8 cellular contexts compared by ENCODE assay signal in genomic region chr14:77615231-77616132, GRCh38. TPM values are rescaled to one million over a fixed set of nuclear protein-coding genes. Genes with fewer than 3 reads are reported as not detected.
A peak's percentile ranks its signal among the peaks of the same experiment; 100 is the strongest.
DNase-seq lines count a peak whose midpoint lies in the region; ATAC-seq and TF ChIP-seq lines count a peak whose summit lies in the region.

No MANE protein-coding gene starts in this region.

- H3K27me3 ChIP-seq in H7 (ENCODE audit: control insufficient read depth, insufficient read depth, low read length) = no peaks in the 10 kb centered on the region

- POLR2A ChIA-PET in naive thymus-derived CD8-positive, alpha-beta T cell (lab: Charles Lee) = interaction anchor here (0.6 to 1.0 kb wide), 4 partner anchors 8 to 212 kb away, joined by 3 to 8 read pairs (median 4); no protein-coding TSS in a partner anchor

- H3K27me3 Mint-ChIP-seq in effector memory CD8-positive, alpha-beta T cell = no peaks in the 10 kb centered on the region
- no peaks in the 10 kb centered on the region for H3K27me3 Mint-ChIP-seq in naive thymus-derived CD8-positive, alpha-beta T cell

- H3K9me3 Mint-ChIP-seq in effector memory CD8-positive, alpha-beta T cell = no peaks in the 10 kb centered on the region
- no peaks in the 10 kb centered on the region for H3K9me3 Mint-ChIP-seq in naive thymus-derived CD8-positive, alpha-beta T cell

- no peaks in the 10 kb centered on the region for H3K36me3 ChIP-seq in H7 (replicated peaks; ENCODE audit: control insufficient read depth, insufficient read depth, low read length)

- peak overlapping the region; percentile 73 to 86 for H3K27ac Mint-ChIP-seq in effector memory CD8-positive, alpha-beta T cell
- peak overlapping the region; percentile 19 to 93 (median 86) for H3K27ac Mint-ChIP-seq in naive thymus-derived CD8-positive, alpha-beta T cell

- H3K4me3 ChIP-seq in AG10803 (ENCODE audit: low read length) (peak overlapping the region; percentile 85), H7 (ENCODE audit: insufficient read depth, low read depth, low read length) (peak overlapping the region; percentile 79)

- H3K36me3 Mint-ChIP-seq in effector memory CD8-positive, alpha-beta T cell (ENCODE audit: insufficient read depth) = peaks cover 24% of the 10 kb centered on the region
- H3K36me3 Mint-ChIP-seq in naive thymus-derived CD8-positive, alpha-beta T cell = no peaks in the 10 kb centered on the region

- TF ChIP-seq CTCF in AG10803 (conservative IDR thresholded peaks at IDR 0.05; ENCODE audit: low read length) (no peak), VCaP (conservative IDR thresholded peaks at IDR 0.05) (no peak)

- H3K4me1 Mint-ChIP-seq in effector memory CD8-positive, alpha-beta T cell (ENCODE audit: low read depth in 2 of 2) = peaks cover 32 to 33% of the 10 kb centered on the region in 2 donors
- peaks cover 20 to 52% (median 44%) of the 10 kb centered on the region in 4 donors for H3K4me1 Mint-ChIP-seq in naive thymus-derived CD8-positive, alpha-beta T cell

- DNase-seq in AG10803 (ENCODE audit: low read depth) (no peak), H7 (peak; percentile 46), occipital lobe (lab: John Stamatoyannopoulos, UW) (no peak)
- DNase-seq in effector memory CD8-positive, alpha-beta T cell = peak in 1 of 3 experiments; percentile 5
- no peak for DNase-seq in naive thymus-derived CD8-positive, alpha-beta T cell

- ATAC-seq in effector memory CD8-positive, alpha-beta T cell (replicated peaks) = no peak
- no peak for ATAC-seq in naive thymus-derived CD8-positive, alpha-beta T cell
- ATAC-seq in HG02623 (IDR thresholded peaks at IDR 0.05; ENCODE audit: unreplicated experiment) (no peak), GM18907 (IDR thresholded peaks at IDR 0.05; ENCODE audit: unreplicated experiment) (no peak)

- H3K27ac ChIP-seq in VCaP = peak overlapping the region; percentile 86

- peak overlapping the region; percentile 90 to 91 for H3K4me3 Mint-ChIP-seq in effector memory CD8-positive, alpha-beta T cell
- H3K4me3 Mint-ChIP-seq in naive thymus-derived CD8-positive, alpha-beta T cell = peak overlapping the region; percentile 87 to 97 (median 92)

RNA-seq across cellular contexts. Expression of gene SPTLC2, which starts 1.0 kb away (rescaled TPM):
- 20.5 and 22.7 TPM in 2 replicates for total RNA-seq in H7 (2014; rRNA removed; shearing (Covaris generic))
- 10 to 100 TPM; 22.6 to 26.0 TPM for total RNA-seq in naive thymus-derived CD8-positive, alpha-beta T cell
- 10 to 100 TPM; 10.0 to 11.8 (median 11.2) TPM for polyA plus RNA-seq in naive thymus-derived CD8-positive, alpha-beta T cell
- total RNA-seq in occipital lobe = 29.2 TPM
